In the genomic region with DNA sequence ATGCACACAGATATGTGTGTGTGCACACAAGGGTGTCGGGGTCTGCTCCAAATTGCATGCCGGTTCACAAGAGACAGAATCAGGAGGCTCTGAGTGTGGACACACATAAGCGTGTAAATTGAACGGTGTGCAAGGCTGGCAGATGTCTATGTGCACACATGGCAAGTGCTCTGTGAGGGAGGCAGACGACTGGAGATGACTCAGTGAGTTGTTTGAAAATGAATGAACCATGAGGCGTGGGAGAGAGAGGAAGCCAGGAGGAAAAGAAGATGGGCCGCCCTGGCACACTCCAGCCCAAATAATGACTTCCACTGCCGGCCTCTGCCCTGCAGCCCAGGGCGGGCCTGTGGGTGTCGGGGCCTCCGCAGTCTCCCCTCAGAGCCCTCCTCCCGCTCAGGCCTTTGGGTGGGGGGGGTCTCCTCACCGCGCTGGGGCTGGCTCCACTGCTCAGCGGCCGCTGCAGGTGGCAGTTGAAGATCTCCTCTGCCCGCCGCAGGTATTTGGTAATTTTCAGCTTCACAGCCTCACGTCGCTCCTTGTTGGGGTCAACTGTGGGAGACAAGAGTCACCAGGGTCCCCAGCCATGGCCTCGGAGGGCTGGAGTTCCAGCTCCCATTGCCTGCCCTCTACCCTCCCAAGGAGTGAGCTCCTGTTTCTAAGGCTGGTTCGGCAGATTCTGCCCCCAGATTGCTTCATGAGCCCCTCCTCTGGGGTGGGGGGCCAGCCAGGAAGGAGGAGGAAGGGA, we compare ENCODE assay signal across 25 cellular contexts. TPM values are rescaled to one million over a fixed set of nuclear protein-coding genes. Genes with fewer than 3 reads are reported as not detected.
DNase-seq lines count a peak whose midpoint lies in the region; ATAC-seq, FAIRE-seq and TF ChIP-seq lines count a peak whose summit lies in the region.
"Had no signal": no experiment of that assay in that cellular context is flagged by ENCODE, and none has a peak within 500 bp of the region (broad histone marks: within the 10 kb centered on the region; RNA-seq: fewer than 3 reads in every experiment).

No MANE protein-coding gene starts in this region.

- H3K9ac ChIP-seq in astrocyte (ENCODE audit: low read length) (no peak overlapping the region), keratinocyte (ENCODE audit: control insufficient read depth, extremely low read depth, insufficient read depth, low read length) (no peak overlapping the region)

- ATAC-seq in GM21515 (IDR thresholded peaks at IDR 0.05; ENCODE audit: unreplicated experiment): no peak
- ATAC-seq: activated naive CD4-positive, alpha-beta T cell treated with anti-CD3 and anti-CD28 coated beads, Interleukin-2, amount 50 U/mL, for 72 hours; activated T-cell treated with anti-CD3 and anti-CD28 coated beads, Interleukin-2, amount 50 U/mL, for 72 hours; body of pancreas; HCT116; HepG2; naive thymus-derived CD8-positive, alpha-beta T cell had no signal

- H3K27ac ChIP-seq in astrocyte (ENCODE audit: low read depth, low read length): no peak overlapping the region
- no peak overlapping the region for H3K27ac ChIP-seq in keratinocyte (ENCODE audit: control insufficient read depth, insufficient read depth, low read length)
- no peak overlapping the region for H3K27ac ChIP-seq in spleen
- H3K27ac ChIP-seq: body of pancreas, colonic mucosa, thyroid gland had no signal

- no peaks in the 10 kb centered on the region for H3K36me3 Mint-ChIP-seq in astrocyte (ENCODE audit: low read depth, unreplicated experiment)
- H3K36me3 Mint-ChIP-seq: activated naive CD4-positive, alpha-beta T cell treated with anti-CD3 and anti-CD28 coated beads, Interleukin-2, amount 50 U/mL, for 72 hours; naive thymus-derived CD8-positive, alpha-beta T cell had no signal

- 83 to 93% (median 86%) methylated on average over 22 of the region's 22 CpGs for WGBS in spleen, 5 donors

- H3K4me2 ChIP-seq in astrocyte (ENCODE audit: low read length): no peak overlapping the region
- no peak overlapping the region for H3K4me2 ChIP-seq in keratinocyte (ENCODE audit: control insufficient read depth, extremely low read depth, insufficient read depth, low read depth, low read length)

- no peaks in the 10 kb centered on the region for H3K9me3 ChIP-seq in astrocyte (ENCODE audit: insufficient read depth, low read depth, low read length)
- no peaks in the 10 kb centered on the region for H3K9me3 ChIP-seq in keratinocyte (ENCODE audit: control insufficient read depth, low read depth, low read length)
- no peaks in the 10 kb centered on the region for H3K9me3 ChIP-seq in spleen
- H3K9me3 ChIP-seq: BE2C, body of pancreas, colonic mucosa, thyroid gland had no signal

- H3K79me2 ChIP-seq in astrocyte (ENCODE audit: insufficient read depth, low read length) (no peaks in the 10 kb centered on the region), keratinocyte (ENCODE audit: control insufficient read depth, insufficient read depth, low read length) (no peaks in the 10 kb centered on the region)

- H4K20me1 ChIP-seq in astrocyte (ENCODE audit: insufficient read depth, low read length): no peaks in the 10 kb centered on the region
- no peaks in the 10 kb centered on the region for H4K20me1 ChIP-seq in keratinocyte (ENCODE audit: control insufficient read depth, extremely low read depth, insufficient read depth, low read length)

- no peaks in the 10 kb centered on the region for H3K27me3 ChIP-seq in astrocyte (ENCODE audit: insufficient read depth, low read length)
- H3K27me3 ChIP-seq in keratinocyte (ENCODE audit: control insufficient read depth, extremely low read depth, insufficient read depth, low read length): no peaks in the 10 kb centered on the region
- peaks cover 0 to 17% (median 0%) of the 10 kb centered on the region in 7 donors for H3K27me3 ChIP-seq in spleen (replicated peaks in 1 of 7)
- H3K27me3 ChIP-seq: BE2C, body of pancreas, colonic mucosa, thyroid gland had no signal

- H3K9me1 ChIP-seq in keratinocyte (ENCODE audit: control insufficient read depth, extremely low read depth, insufficient read depth, low read length): no peaks in the 10 kb centered on the region

- no peaks in the 10 kb centered on the region for H3K9me3 Mint-ChIP-seq in astrocyte (ENCODE audit: unreplicated experiment)
- H3K9me3 Mint-ChIP-seq: activated naive CD4-positive, alpha-beta T cell treated with anti-CD3 and anti-CD28 coated beads, Interleukin-2, amount 50 U/mL, for 72 hours; activated T-cell treated with anti-CD3 and anti-CD28 coated beads, Interleukin-2, amount 50 U/mL, for 72 hours; endodermal cell; naive thymus-derived CD8-positive, alpha-beta T cell had no signal

- intact Hi-C loops in spleen (cut with DNase I; ENCODE audit: low total_unique reads): no loop called here

- FAIRE-seq in astrocyte (lab: Jason Lieb, UNC) (no peak), keratinocyte (lab: Jason Lieb, UNC) (peak; percentile 64)
- FAIRE-seq: GM18507, HepG2 had no signal

- DNase-seq in GM03348 (ENCODE audit: low spot score): peak; percentile 81
- peak; percentile 40 for DNase-seq in astrocyte (ENCODE audit: low read depth)
- DNase-seq in keratinocyte (ENCODE audit: low read depth, low spot score): no peak
- peak; percentile 43 for DNase-seq in spleen
- no peak for DNase-seq in inferior parietal cortex (ENCODE audit: extremely low spot score)
- DNase-seq in SW 1271 (lab: John Stamatoyannopoulos, UW): no peak
- DNase-seq: activated T-cell treated with anti-CD3 and anti-CD28 coated beads, Interleukin-2, amount 50 U/mL, for 72 hours; BE2C; body of pancreas; colonic mucosa; endodermal cell; hippocampal formation; islet precursor cell; naive thymus-derived CD8-positive, alpha-beta T cell; NCI-H1417 treated with DMSO at 0.1 percent for 48 hours; NCI-H524; stimulated activated CD4-positive, alpha-beta T cell treated with anti-CD3 and anti-CD28 coated beads, Interleukin-2, amount 100 ng/mL, for 24 hours; stimulated activated naive CD4-positive, alpha-beta T cell; thyroid gland had no signal

- H3K4me1 ChIP-seq in astrocyte (ENCODE audit: insufficient read depth, low read length) (peaks cover 8% of the 10 kb centered on the region), keratinocyte (ENCODE audit: control insufficient read depth, extremely low read depth, insufficient read depth, low read length) (peaks cover 7% of the 10 kb centered on the region), spleen (peaks cover 0 to 37% (median 22%) of the 10 kb centered on the region in 6 donors)
- H3K4me1 ChIP-seq: BE2C had no signal

- H3K36me3 ChIP-seq in astrocyte (ENCODE audit: insufficient read depth, low read length) (no peaks in the 10 kb centered on the region), keratinocyte (ENCODE audit: control insufficient read depth in 2 of 2, extremely low read depth in 1 of 2, insufficient read depth in 2 of 2, low read length in 2 of 2) (no peaks in the 10 kb centered on the region), spleen (no peaks in the 10 kb centered on the region)
- H3K36me3 ChIP-seq: colonic mucosa, thyroid gland had no signal

- no peak for TF ChIP-seq POLR2A in spleen (IDR thresholded peaks at IDR 0.05)

- TF ChIP-seq CTCF in astrocyte (IDR thresholded peaks at IDR 0.05; ENCODE audit: insufficient read depth, low read depth, low read length): no peak
- TF ChIP-seq CTCF in keratinocyte (optimal IDR thresholded peaks at IDR 0.05 in 1 of 3, IDR thresholded peaks at IDR 0.05 in 1 of 3, conservative IDR thresholded peaks at IDR 0.05 in 1 of 3; ENCODE audit: extremely low read depth in 1 of 3, insufficient read depth in 2 of 3, low read length in 3 of 3): no peak
- TF ChIP-seq CTCF in spleen (IDR thresholded peaks at IDR 0.05 in 8 of 11, conservative IDR thresholded peaks at IDR 0.05 in 3 of 11): no peak

- H3K27me3 Mint-ChIP-seq in astrocyte (ENCODE audit: low read depth, unreplicated experiment): peaks cover 12% of the 10 kb centered on the region

- H3K4me3 Mint-ChIP-seq in astrocyte (ENCODE audit: unreplicated experiment): no peak overlapping the region
- H3K4me3 Mint-ChIP-seq: activated T-cell treated with anti-CD3 and anti-CD28 coated beads, Interleukin-2, amount 50 U/mL, for 72 hours; endodermal cell had no signal

- no peak overlapping the region for H2AFZ ChIP-seq in astrocyte (ENCODE audit: low read depth, low read length)
- H2AFZ ChIP-seq in keratinocyte (ENCODE audit: control insufficient read depth, low read length): no peak overlapping the region

- dilution Hi-C loops in keratinocyte (cut with MboI; ENCODE audit: extremely low pct_ligation_motif_present, low sequenced_read_pairs): no loop called here

- H3K4me3 ChIP-seq in astrocyte (ENCODE audit: insufficient read depth, low read depth, low read length) (no peak overlapping the region), keratinocyte (ENCODE audit: control insufficient read depth in 2 of 3, extremely low read depth in 1 of 3, insufficient read depth in 2 of 3, low read depth in 1 of 3, low read length in 3 of 3) (no peak overlapping the region), spleen (no peak overlapping the region)
- H3K4me3 ChIP-seq: body of pancreas, colonic mucosa, thyroid gland had no signal

- peaks cover 3% of the 10 kb centered on the region for H3K4me1 Mint-ChIP-seq in astrocyte (ENCODE audit: low read depth, unreplicated experiment)

- H3K27ac Mint-ChIP-seq in astrocyte (ENCODE audit: unreplicated experiment): no peak overlapping the region
- H3K27ac Mint-ChIP-seq: activated T-cell treated with anti-CD3 and anti-CD28 coated beads, Interleukin-2, amount 50 U/mL, for 72 hours; endodermal cell had no signal

RNA-seq across cellular contexts. Expression of gene RPS6KL1, which starts 3.5 kb away (rescaled TPM):
- 0.70 and 1.7 TPM in 2 replicates for total RNA-seq in astrocyte
- polyA plus RNA-seq in keratinocyte: 0.19 to 1.8 TPM (median 0.69 TPM) in 3 replicates
- polyA plus RNA-seq in keratinocyte (2011; ENCODE audit: low read depth): 0.81 TPM
- polyA plus RNA-seq in keratinocyte (2011; cell fraction: cytosol; rRNA removed): 0.38 and 0.49 TPM in 2 replicates
- polyA plus RNA-seq in keratinocyte (2011; cell fraction: nucleus; rRNA removed): 0.78 and 1.0 TPM in 2 replicates
- 0.51 and 1.0 TPM in 2 replicates for polyA plus RNA-seq in keratinocyte (2012; ENCODE audit: low replicate concordance)
- 1.2 to 2.6 TPM in 2 of 3 replicates, not detected in the other for polyA minus RNA-seq in keratinocyte
- not detected for polyA minus RNA-seq in keratinocyte (2011; cell fraction: cytosol; rRNA and poly(A)+ RNA removed)
- polyA minus RNA-seq in keratinocyte (2011; cell fraction: nucleus; rRNA and poly(A)+ RNA removed): 0.11 TPM in 1 of 2 replicates, not detected in the other
- total RNA-seq in spleen: 10 to 100 TPM in 1 of 7 donors, 1 to 10 TPM in 6; 1.7 to 15.7 (median 5.7) TPM
- polyA plus RNA-seq in spleen: 1 to 10 TPM; 3.3 to 4.6 (median 4.6) TPM

RNA-seq across cellular contexts. Expression of gene PGF, which starts 35.8 kb away (rescaled TPM):
- total RNA-seq in astrocyte (2.5 and 3.5 TPM in 2 replicates), spleen (1 to 10 TPM; 2.2 to 7.7 (median 2.7) TPM)
- polyA plus RNA-seq in keratinocyte (16.5 to 19.0 TPM (median 17.5 TPM) in 3 replicates), spleen (1 to 10 TPM in 2 of 3 donors, under 1 TPM in 1; 0.87 to 6.2 (median 2.7) TPM)
- polyA plus RNA-seq in keratinocyte (2011; ENCODE audit: low read depth): 4.3 TPM
- 11.8 and 26.1 TPM in 2 replicates for polyA plus RNA-seq in keratinocyte (2011; cell fraction: cytosol; rRNA removed)
- polyA plus RNA-seq in keratinocyte (2011; cell fraction: nucleus; rRNA removed): 15.8 and 22.6 TPM in 2 replicates
- 21.3 and 25.5 TPM in 2 replicates for polyA plus RNA-seq in keratinocyte (2012; ENCODE audit: low replicate concordance)
- polyA minus RNA-seq in keratinocyte: 8.5 to 14.9 TPM (median 9.4 TPM) in 3 replicates
- 22.3 TPM for polyA minus RNA-seq in keratinocyte (2011; cell fraction: cytosol; rRNA and poly(A)+ RNA removed)
- 9.2 and 10.9 TPM in 2 replicates for polyA minus RNA-seq in keratinocyte (2011; cell fraction: nucleus; rRNA and poly(A)+ RNA removed)
- total RNA-seq: naive thymus-derived CD8-positive, alpha-beta T cell had no signal

RNA-seq across cellular contexts. Expression of gene DLST, which starts 37.9 kb away (rescaled TPM):
- 83.0 and 90.6 TPM in 2 replicates for total RNA-seq in astrocyte
- 114 to 151 TPM (median 129 TPM) in 3 replicates for polyA plus RNA-seq in keratinocyte
- polyA plus RNA-seq in keratinocyte (2011; ENCODE audit: low read depth): 57.0 TPM
- polyA plus RNA-seq in keratinocyte (2011; cell fraction: cytosol; rRNA removed): 126 and 128 TPM in 2 replicates
- polyA plus RNA-seq in keratinocyte (2011; cell fraction: nucleus; rRNA removed): 163 and 166 TPM in 2 replicates
- polyA plus RNA-seq in keratinocyte (2012; ENCODE audit: low replicate concordance): 64.0 and 74.0 TPM in 2 replicates
- 113 to 130 TPM (median 114 TPM) in 3 replicates for polyA minus RNA-seq in keratinocyte
- 51.2 TPM for polyA minus RNA-seq in keratinocyte (2011; cell fraction: cytosol; rRNA and poly(A)+ RNA removed)
- polyA minus RNA-seq in keratinocyte (2011; cell fraction: nucleus; rRNA and poly(A)+ RNA removed): 46.0 and 78.7 TPM in 2 replicates
- 10 to 100 TPM; 70.9 to 80.0 (median 78.6) TPM for total RNA-seq in spleen
- polyA plus RNA-seq in spleen: 10 to 100 TPM; 33.1 to 48.5 (median 33.4) TPM

RNA-seq across cellular contexts. Expression of gene PROX2, which starts 43.6 kb away (rescaled TPM):
- not detected in 2 replicates for total RNA-seq in astrocyte
- not detected in 3 replicates for polyA plus RNA-seq in keratinocyte
- not detected for polyA plus RNA-seq in keratinocyte (2011; ENCODE audit: low read depth)
- not detected in 2 replicates for polyA plus RNA-seq in keratinocyte (2011; cell fraction: cytosol; rRNA removed)
- polyA plus RNA-seq in keratinocyte (2011; cell fraction: nucleus; rRNA removed): not detected in 2 replicates
- polyA plus RNA-seq in keratinocyte (2012; ENCODE audit: low replicate concordance): 0.08 and 0.35 TPM in 2 replicates
- polyA minus RNA-seq in keratinocyte: 0.19 TPM in 1 of 3 replicates, not detected in the others
- polyA minus RNA-seq in keratinocyte (2011; cell fraction: cytosol; rRNA and poly(A)+ RNA removed): not detected
- polyA minus RNA-seq in keratinocyte (2011; cell fraction: nucleus; rRNA and poly(A)+ RNA removed): not detected in 2 replicates
- under 1 TPM in 2 of 7 donors, not detected in 5; 0.41 to 0.43 TPM for total RNA-seq in spleen
- under 1 TPM in 2 of 3 donors, not detected in 1; 0.06 to 0.09 TPM for polyA plus RNA-seq in spleen
- total RNA-seq: colonic mucosa, endodermal cell, HepG2, posterior vena cava, thyroid gland had no signal
- polyA plus RNA-seq: HepG2 had no signal

Comparison
In these comparisons a context has a peak if more than half of its experiments do, and no peak if none do; other contexts are left out.
1. DNase-seq: peak in GM03348 (single experiment), astrocyte (single experiment) and spleen (single experiment); none in keratinocyte (single experiment), inferior parietal cortex (single experiment) and SW 1271 (0 of 2).